ENCODE assay signal across 17 cellular contexts in genomic region chr9:72458153-72458552, GRCh38.
DNase-seq lines count a peak whose midpoint lies in the region; ATAC-seq, FAIRE-seq and TF ChIP-seq lines count a peak whose summit lies in the region.
"Had no signal": no experiment of that assay in that cellular context is flagged by ENCODE, and none has a peak within 500 bp of the region (broad histone marks: within the 10 kb centered on the region; RNA-seq: fewer than 3 reads in every experiment).

No MANE protein-coding gene starts in this region.

- H3K79me2 ChIP-seq in HepG2 (ENCODE audit: insufficient read depth, low read length) (no peaks in the 10 kb centered on the region), H9 (ENCODE audit: insufficient read depth, low read length) (no peaks in the 10 kb centered on the region)

- DNase-seq in HepG2 (ENCODE audit: low spot score) (no peak), T-helper 17 cell (no peak), right lobe of liver (no peak), ecto neural progenitor cell (ENCODE audit: low spot score) (no peak), COLO829 (ENCODE audit: low spot score) (no peak), H9 (no peak)
- DNase-seq: 8988T; ACHN; Caco-2; CD4-positive, alpha-beta T cell; DND-41; GDM1 had no signal

- H3K4me1 Mint-ChIP-seq in T-helper 17 cell (peaks cover 15% of the 10 kb centered on the region), H9 (peaks cover 46 to 49% of the 10 kb centered on the region in 2 experiments)

- H3K27me3 ChIP-seq in liver (ENCODE audit: control insufficient read depth in 4 of 4, insufficient read depth in 4 of 4, low read length in 3 of 4): no peaks in the 10 kb centered on the region
- no peaks in the 10 kb centered on the region for H3K27me3 ChIP-seq in HepG2 (ENCODE audit: control insufficient read depth in 1 of 2, insufficient read depth in 2 of 2, low read length in 2 of 2)
- no peaks in the 10 kb centered on the region for H3K27me3 ChIP-seq in right lobe of liver
- no peaks in the 10 kb centered on the region for H3K27me3 ChIP-seq in H9 (ENCODE audit: insufficient read depth, low read length)
- H3K27me3 ChIP-seq: BLaER1 treated with 17β-estradiol and CSF1 and Interleukin-3, amounts not matched to agents 10 nM and 100 nM had no signal

- no peaks in the 10 kb centered on the region; a peak in 1 of 5 replicates for H3K9me3 Mint-ChIP-seq in H9
- H3K9me3 Mint-ChIP-seq: CD4-positive, alpha-beta T cell; GM23338 had no signal

- H3K36me3 Mint-ChIP-seq in T-helper 17 cell (ENCODE audit: low read depth): no peaks in the 10 kb centered on the region
- H3K36me3 Mint-ChIP-seq in H9 (ENCODE audit: insufficient read depth in 1 of 3, low read depth in 3 of 3): no peaks in the 10 kb centered on the region

- H3K4me2 ChIP-seq in HepG2 (ENCODE audit: low read depth, low read length): no peak overlapping the region
- no peak overlapping the region for H3K4me2 ChIP-seq in H9 (ENCODE audit: insufficient read depth, insufficient read length, low read length)
- H3K4me2 ChIP-seq: BLaER1 treated with 17β-estradiol and CSF1 and Interleukin-3, amounts not matched to agents 10 nM and 100 nM; GM23338 had no signal

- H3K18ac ChIP-seq in H9 (ENCODE audit: insufficient read length, low read depth, low read length): no peak overlapping the region

- H3K4ac ChIP-seq in H9 (ENCODE audit: low read depth, low read length): no peak overlapping the region

- in situ Hi-C loops in HepG2 (cut with HindIII; ENCODE audit: extremely low pct_ligation_motif_present, low pct_unique_long_range_greater_than_20kb): no loop called here

- no peak overlapping the region for H3K23ac ChIP-seq in H9 (ENCODE audit: insufficient read length, low read depth, low read length)

- H2BK120ac ChIP-seq in H9 (ENCODE audit: low read depth, low read length, poor library complexity, severe bottlenecking): no peak overlapping the region

- TF ChIP-seq CTCF in liver (IDR thresholded peaks at IDR 0.05; ENCODE audit: low read depth, low read length, missing input control) (no peak), HepG2 (CRISPR knock-in tag; IDR thresholded peaks at IDR 0.05) (no peak), right lobe of liver (IDR thresholded peaks at IDR 0.05) (no peak), H9 (conservative IDR thresholded peaks at IDR 0.05) (no peak)

- TF ChIP-seq POLR2A in HepG2 (IDR thresholded peaks at IDR 0.05; ENCODE audit: insufficient read depth in 1 of 2, low read depth in 2 of 2, low read length in 2 of 2) (no peak), right lobe of liver (IDR thresholded peaks at IDR 0.05) (no peak)

- no peak overlapping the region for H4K5ac ChIP-seq in H9 (ENCODE audit: insufficient read length, low read depth, low read length)

- H3K4me3 Mint-ChIP-seq in T-helper 17 cell (peak overlapping the region; percentile 41), H9 (no peak overlapping the region)
- H3K4me3 Mint-ChIP-seq: CD4-positive, alpha-beta T cell; GM23338 had no signal

- H3K9ac ChIP-seq in liver (ENCODE audit: low read depth in 1 of 2, low read length in 2 of 2) (no peak overlapping the region), HepG2 (ENCODE audit: insufficient read depth, low read depth, low read length) (no peak overlapping the region), H9 (ENCODE audit: extremely low read depth, insufficient read length, low read length) (no peak overlapping the region)
- H3K9ac ChIP-seq: BLaER1 treated with 17β-estradiol and CSF1 and Interleukin-3, amounts not matched to agents 10 nM and 100 nM had no signal

- H2BK5ac ChIP-seq in H9 (ENCODE audit: insufficient read length, low read length): no peak overlapping the region

- H3K27ac Mint-ChIP-seq in T-helper 17 cell (peak overlapping the region; percentile 85), H9 (no peak overlapping the region)
- H3K27ac Mint-ChIP-seq: CD4-positive, alpha-beta T cell; GM23338 had no signal

- no peak for TF ChIP-seq EP300 in HepG2 (IDR thresholded peaks at IDR 0.05; ENCODE audit: low read depth in 2 of 2, low read length in 2 of 2)
- no peak for TF ChIP-seq EP300 in HepG2 (CRISPR knock-in tag; IDR thresholded peaks at IDR 0.05; ENCODE audit: borderline replicate concordance)

- no peaks in the 10 kb centered on the region for H3K9me3 ChIP-seq in liver (ENCODE audit: control insufficient read depth in 4 of 4, low read length in 3 of 4)
- no peaks in the 10 kb centered on the region for H3K9me3 ChIP-seq in HepG2 (ENCODE audit: low read length)
- H3K9me3 ChIP-seq in T-helper 17 cell (ENCODE audit: control insufficient read depth, low read length, poor library complexity, severe bottlenecking): no peaks in the 10 kb centered on the region
- no peaks in the 10 kb centered on the region for H3K9me3 ChIP-seq in right lobe of liver
- H3K9me3 ChIP-seq in H9 (ENCODE audit: control insufficient read depth, low read depth, low read length): no peaks in the 10 kb centered on the region
- H3K9me3 ChIP-seq: BLaER1 treated with 17β-estradiol and CSF1 and Interleukin-3, amounts not matched to agents 10 nM and 100 nM; Caco-2; HAP-1 had no signal

- H4K20me1 ChIP-seq in HepG2 (ENCODE audit: insufficient read depth, low read length): no peaks in the 10 kb centered on the region
- no peaks in the 10 kb centered on the region for H4K20me1 ChIP-seq in H9 (ENCODE audit: control insufficient read depth, insufficient read depth, insufficient read length)
- H4K20me1 ChIP-seq: BLaER1 treated with 17β-estradiol and CSF1 and Interleukin-3, amounts not matched to agents 10 nM and 100 nM had no signal

- no peaks in the 10 kb centered on the region for H3K79me1 ChIP-seq in H9 (ENCODE audit: insufficient read depth, low read depth, low read length, poor library complexity, severe bottlenecking)

- H2BK12ac ChIP-seq in H9 (ENCODE audit: insufficient read length, low read depth, low read length): no peak overlapping the region

- H3K27me3 Mint-ChIP-seq in T-helper 17 cell: no peaks in the 10 kb centered on the region
- no peaks in the 10 kb centered on the region for H3K27me3 Mint-ChIP-seq in H9 (ENCODE audit: low read depth)
- H3K27me3 Mint-ChIP-seq: CD4-positive, alpha-beta T cell had no signal

- TF ChIP-seq RAD21 in liver (IDR thresholded peaks at IDR 0.05): no peak
- TF ChIP-seq RAD21 in HepG2 (CRISPR knock-in tag; IDR thresholded peaks at IDR 0.05): no peak

- H2AFZ ChIP-seq in HepG2 (ENCODE audit: low read length) (no peak overlapping the region), H9 (ENCODE audit: low read length) (no peak overlapping the region)
- H2AFZ ChIP-seq: GM23338 had no signal

- intact Hi-C loops in HepG2 (cut with micrococcal nuclease; ENCODE audit: unreplicated experiment) (no loop called here), right lobe of liver (cut with DNase I) (no loop called here)

- no peak overlapping the region for H4K91ac ChIP-seq in H9 (ENCODE audit: insufficient read length, low read depth, low read length)

- H3K27ac ChIP-seq in liver (ENCODE audit: low read depth in 1 of 2, low read length in 2 of 2) (no peak overlapping the region), HepG2 (ENCODE audit: extremely low read length, insufficient read depth, low read length) (no peak overlapping the region), right lobe of liver (peak overlapping the region in 2 of 3 donors; percentile 9 to 41), H9 (ENCODE audit: insufficient read length, low read depth, low read length) (no peak overlapping the region)
- H3K27ac ChIP-seq: BLaER1 treated with 17β-estradiol and CSF1 and Interleukin-3, amounts not matched to agents 10 nM and 100 nM had no signal

- no peak overlapping the region for H3K4me3 ChIP-seq in liver (ENCODE audit: low read depth in 1 of 3, low read length in 3 of 3)
- H3K4me3 ChIP-seq in HepG2 (replicated peaks in 1 of 3; ENCODE audit: insufficient read depth in 1 of 3, low read depth in 2 of 3, low read length in 3 of 3): no peak overlapping the region
- H3K4me3 ChIP-seq in right lobe of liver: no peak overlapping the region
- H3K4me3 ChIP-seq: BLaER1 treated with 17β-estradiol and CSF1 and Interleukin-3, amounts not matched to agents 10 nM and 100 nM; GM23338; HAP-1 had no signal

- no peak overlapping the region for H2BK15ac ChIP-seq in H9 (ENCODE audit: low read depth, low read length)

- no peak overlapping the region for H2BK20ac ChIP-seq in H9 (ENCODE audit: low read depth, low read length, poor library complexity, severe bottlenecking)

- CTCF ChIA-PET in HepG2 (lab: Yijun Ruan, JAX; ENCODE audit: low intra/inter-chr PET ratio, low total read pairs): no interaction called here

- H3K36me3 ChIP-seq in liver (ENCODE audit: control insufficient read depth in 4 of 4, insufficient read depth in 3 of 4, low read depth in 1 of 4, low read length in 3 of 4) (no peaks in the 10 kb centered on the region), HepG2 (replicated peaks in 1 of 2; ENCODE audit: control insufficient read depth in 1 of 2, insufficient read depth in 2 of 2, low read length in 2 of 2) (no peaks in the 10 kb centered on the region), right lobe of liver (no peaks in the 10 kb centered on the region)
- H3K36me3 ChIP-seq: BLaER1 treated with 17β-estradiol and CSF1 and Interleukin-3, amounts not matched to agents 10 nM and 100 nM; HAP-1 had no signal

- no TSS peak for BruUV-seq in HepG2 (replicated peaks; lab: Mats Ljungman, UMichigan)

- H3K56ac ChIP-seq in H9 (ENCODE audit: insufficient read length, low read depth, low read length): no peak overlapping the region

- POLR2A ChIA-PET in HepG2 (lab: Yijun Ruan, JAX): interaction anchor here (1.3 kb wide), 1 partner anchor 93 kb away, joined by 5 read pairs; the partner anchor contains the start of gene ZFAND5

- H2AK5ac ChIP-seq in H9 (ENCODE audit: insufficient read length, low read length): no peak overlapping the region

- no peaks in the 10 kb centered on the region for H3K23me2 ChIP-seq in H9 (ENCODE audit: insufficient read length, low read depth, low read length, poor library complexity, severe bottlenecking)

- H4K8ac ChIP-seq in H9 (replicated peaks; ENCODE audit: insufficient read length, low read depth, low read length): no peak overlapping the region

- ATAC-seq in HepG2 (no peak), T-helper 17 cell (no peak), right lobe of liver (peak in 2 of 4 donors; percentile 12 to 48)
- ATAC-seq: GM23338 had no signal

- peaks cover 7 to 29% (median 23%) of the 10 kb centered on the region in 4 donors for H3K4me1 ChIP-seq in liver (ENCODE audit: control insufficient read depth in 4 of 4, insufficient read depth in 4 of 4, low read length in 3 of 4)
- H3K4me1 ChIP-seq in HepG2 (ENCODE audit: insufficient read depth, low read length): peaks cover 49% of the 10 kb centered on the region
- peaks cover 0 to 49% (median 3%) of the 10 kb centered on the region in 4 donors for H3K4me1 ChIP-seq in right lobe of liver
- H3K4me1 ChIP-seq in H9 (ENCODE audit: insufficient read depth, low read length): no peaks in the 10 kb centered on the region
- H3K4me1 ChIP-seq: BLaER1 treated with 17β-estradiol and CSF1 and Interleukin-3, amounts not matched to agents 10 nM and 100 nM had no signal

- no peak overlapping the region for H3K14ac ChIP-seq in H9 (ENCODE audit: insufficient read depth, low read length)

- no peak overlapping the region for H3T11ph ChIP-seq in H9 (ENCODE audit: low read length)

- no peak for FAIRE-seq in HepG2 (lab: Jason Lieb, UNC)
- FAIRE-seq: GM12892 had no signal

TF ChIP-seq in HepG2, 621 proteins besides CTCF, POLR2A, EP300 and RAD21 (continues in another document):
- TF ChIP-seq ZKSCAN5 (CRISPR knock-in tag; IDR thresholded peaks at IDR 0.05): no peak

Comparison
In these comparisons a context has a peak if more than half of its experiments do, and no peak if none do; other contexts are left out.
1. H3K27ac ChIP-seq: peak in right lobe of liver (2 of 3); none in liver (0 of 2), HepG2 (single experiment) and H9 (single experiment).